Comparison of ENCODE assay signal across 8 cellular contexts in genomic region chr14:95495538-95496025, GRCh38. TPM values are rescaled to one million over a fixed set of nuclear protein-coding genes. Genes with fewer than 3 reads are reported as not detected.
DNase-seq lines count a peak whose midpoint lies in the region; ATAC-seq and TF ChIP-seq lines count a peak whose summit lies in the region.

No MANE protein-coding gene starts in this region.

- no peaks in the 10 kb centered on the region for H3K9me3 Mint-ChIP-seq in immature natural killer cell

- H3K27me3 ChIP-seq in A673 (replicated peaks; ENCODE audit: insufficient read depth, low read depth, low read length, poor library complexity) (no peaks in the 10 kb centered on the region), HAP-1 (ENCODE audit: low read depth) (no peaks in the 10 kb centered on the region)

- intact Hi-C loops in A673 (cut with micrococcal nuclease; ENCODE audit: unreplicated experiment), result no loop called here

- TF ChIP-seq CTCF in A673 (conservative IDR thresholded peaks at IDR 0.05; ENCODE audit: low read depth, low read length), result no peak

- peak; percentile 31 for DNase-seq in stimulated activated CD4-positive, alpha-beta T cell treated with anti-CD3 and anti-CD28 coated beads, Interleukin-1b, Interleukin-23, amount 100 ng/mL, for 48 hours
- no peak for DNase-seq in stimulated activated CD4-positive, alpha-beta T cell treated with anti-CD3 and anti-CD28 coated beads, Interleukin-2, amount 100 ng/mL, for 48 hours
- peak; percentile 79 for DNase-seq in SIG-M5 treated with dmso at 0.1 percent for 504 hours (lab: John Stamatoyannopoulos, UW; ENCODE audit: unreplicated experiment)
- DNase-seq in immature natural killer cell, result no peak
- DNase-seq in A673 (ENCODE audit: low spot score), result no peak
- no peak for DNase-seq in amygdala (lab: John Stamatoyannopoulos, UW)
- DNase-seq in HAP-1 (ENCODE audit: low spot score in 2 of 2), result no peak

- H3K4me1 ChIP-seq in A673 (ENCODE audit: insufficient read depth, low read length, poor library complexity, severe bottlenecking), result no peaks in the 10 kb centered on the region
- H3K4me1 ChIP-seq in HAP-1, result no peaks in the 10 kb centered on the region

- H3K36me3 ChIP-seq in A673 (ENCODE audit: insufficient read depth, low read length, poor library complexity, severe bottlenecking), result no peaks in the 10 kb centered on the region
- H3K36me3 ChIP-seq in HAP-1 (replicated peaks), result no peaks in the 10 kb centered on the region

- in situ Hi-C loops in HAP-1 (cut with MboI; ENCODE audit: low sequenced_read_pairs), result no loop called here

- no peak overlapping the region for H3K4me3 ChIP-seq in A673 (ENCODE audit: low read depth, low read length, poor library complexity, severe bottlenecking)
- H3K4me3 ChIP-seq in HAP-1, result no peak overlapping the region

- CTCF ChIA-PET in A673 (lab: Charles Lee), result no interaction called here

- H3K27me3 Mint-ChIP-seq in immature natural killer cell (ENCODE audit: low read depth in 3 of 3), result no peaks in the 10 kb centered on the region

- peaks cover 1 to 6% (median 6%) of the 10 kb centered on the region in 3 donors for H3K36me3 Mint-ChIP-seq in immature natural killer cell

- POLR2A ChIA-PET in A673 (lab: Charles Lee; ENCODE audit: low non-redundant PET), result no interaction called here

- H3K9me3 ChIP-seq in A673 (ENCODE audit: low read depth, low read length, poor library complexity, severe bottlenecking) (no peaks in the 10 kb centered on the region), HAP-1 (no peaks in the 10 kb centered on the region)

- H3K4me1 Mint-ChIP-seq in immature natural killer cell, result peaks cover 31 to 32% of the 10 kb centered on the region in 2 donors

- BruUV-seq in A673 (replicated peaks; lab: Mats Ljungman, UMichigan), result no TSS peak

- no peak overlapping the region for H3K27ac ChIP-seq in A673 (ENCODE audit: low read depth, low read length, poor library complexity, severe bottlenecking)

- ATAC-seq in HG03045 (IDR thresholded peaks at IDR 0.05; ENCODE audit: unreplicated experiment), result peak; percentile 82

- peak overlapping the region in 2 of 5 donors; percentile 47 to 57 for H3K4me3 Mint-ChIP-seq in immature natural killer cell

- peak overlapping the region; percentile 77 to 96 (median 90) for H3K27ac Mint-ChIP-seq in immature natural killer cell

RNA-seq across cellular contexts. Expression of gene SYNE3, which starts 20.9 kb away (rescaled TPM):
- polyA plus RNA-seq in immature natural killer cell, result 1 to 10 TPM in 2 of 3 donors, not detected in 1; 1.0 to 1.4 TPM
- total RNA-seq in A673 (2021), result 6.3 and 6.4 TPM in 2 replicates

RNA-seq across cellular contexts. Expression of gene GLRX5, which starts 39.3 kb away (rescaled TPM):
- polyA plus RNA-seq in immature natural killer cell, result 10 to 100 TPM; 54.5 to 87.1 (median 81.7) TPM
- total RNA-seq in A673 (2021), result 63.5 and 68.8 TPM in 2 replicates

Comparison
In these comparisons a context has a peak if more than half of its experiments do, and no peak if none do; other contexts are left out.
1. DNase-seq: peak in stimulated activated CD4-positive, alpha-beta T cell treated with anti-CD3 and anti-CD28 coated beads, Interleukin-1b, Interleukin-23, amount 100 ng/mL, for 48 hours (single experiment) and SIG-M5 treated with dmso at 0.1 percent for 504 hours (single experiment); none in stimulated activated CD4-positive, alpha-beta T cell treated with anti-CD3 and anti-CD28 coated beads, Interleukin-2, amount 100 ng/mL, for 48 hours (0 of 2), immature natural killer cell (0 of 3), A673 (single experiment), amygdala (0 of 56) and HAP-1 (0 of 2).